In genomic region chr3:60983906-60984305, GRCh38 we compare ENCODE assay signal across 23 cellular contexts.
"Had no signal": no experiment of that assay in that cellular context is flagged by ENCODE, and none has a peak within 500 bp of the region (broad histone marks: within the 10 kb centered on the region; RNA-seq: fewer than 3 reads in every experiment).

No MANE protein-coding gene starts in this region.

- H3K36me3 ChIP-seq: left ventricle myocardium inferior, ovary, right atrium auricular region, tibial nerve, uterus had no signal

- H3K9me3 ChIP-seq: ovary, uterus had no signal

- ATAC-seq: natural killer cell; sciatic nerve; stimulated activated memory B cell treated with anti-CD40 and anti-IgM and Interleukin-4, amounts not matched to agents 10 μg/mL and 1 μg/mL and 100 μg/mL, for 72 hours; stimulated activated naive CD8-positive, alpha-beta T cell treated with anti-CD3 and anti-CD28 coated beads, Interleukin-15, amount 100 ng/mL, for 72 hours had no signal

- H3K4me1 ChIP-seq: right atrium auricular region, tibial nerve, uterus had no signal

- H3K4me3 Mint-ChIP-seq: mesothelial cell of epicardium; natural killer cell; stimulated activated memory B cell treated with anti-CD40 and anti-IgM and Interleukin-4, amounts not matched to agents 10 μg/mL and 1 μg/mL and 100 μg/mL, for 72 hours; stimulated activated naive CD8-positive, alpha-beta T cell treated with anti-CD3 and anti-CD28 coated beads, Interleukin-15, amount 100 ng/mL, for 72 hours; type B pancreatic cell had no signal

- DNase-seq: islet precursor cell; left ventricle myocardium inferior; mesendoderm; naive B cell; natural killer cell; ovary; stimulated activated CD4-positive, alpha-beta T cell treated with anti-CD3 and anti-CD28 coated beads, Interleukin-12 subunit alpha, Interleukin-12 subunit beta, amount 100 ng/mL, for 4 hours; stimulated activated CD4-positive, alpha-beta T cell treated with anti-CD3 and anti-CD28 coated beads, Interleukin-15, amount 100 ng/mL, for 24 hours; stimulated activated CD4-positive, alpha-beta T cell treated with anti-CD3 and anti-CD28 coated beads, Interleukin-4, amount 100 ng/mL, for 4 hours; stimulated activated CD8-positive, alpha-beta memory T cell treated with anti-CD3 and anti-CD28 coated beads, Interleukin-4, amount 100 ng/mL, for 48 hours; stimulated activated naive CD4-positive, alpha-beta T cell treated with Interleukin-2 at 50 U/mL for 16 hours; stimulated activated naive CD8-positive, alpha-beta T cell treated with anti-CD3 and anti-CD28 coated beads, Interleukin-15, amount 100 ng/mL, for 72 hours; substantia nigra; uterus had no signal

- H3K4me1 Mint-ChIP-seq: stimulated activated memory B cell treated with anti-CD40 and anti-IgM and Interleukin-4, amounts not matched to agents 10 μg/mL and 1 μg/mL and 100 μg/mL, for 72 hours had no signal

- H3K27ac Mint-ChIP-seq: mesothelial cell of epicardium; naive B cell; natural killer cell; progenitor cell of endocrine pancreas; stimulated activated memory B cell treated with anti-CD40 and anti-IgM and Interleukin-4, amounts not matched to agents 10 μg/mL and 1 μg/mL and 100 μg/mL, for 72 hours; stimulated activated naive CD8-positive, alpha-beta T cell treated with anti-CD3 and anti-CD28 coated beads, Interleukin-15, amount 100 ng/mL, for 72 hours; type B pancreatic cell had no signal

- H3K36me3 Mint-ChIP-seq: natural killer cell had no signal

- H3K27me3 Mint-ChIP-seq: naive B cell; progenitor cell of endocrine pancreas; stimulated activated memory B cell treated with anti-CD40 and anti-IgM and Interleukin-4, amounts not matched to agents 10 μg/mL and 1 μg/mL and 100 μg/mL, for 72 hours; stimulated activated naive CD8-positive, alpha-beta T cell treated with anti-CD3 and anti-CD28 coated beads, Interleukin-15, amount 100 ng/mL, for 72 hours; type B pancreatic cell had no signal

- H3K4me3 ChIP-seq: left ventricle myocardium inferior, lung, ovary, right atrium auricular region, skin epidermis, tibial nerve, uterus had no signal

- H3K27ac ChIP-seq: left ventricle myocardium inferior, ovary, right atrium auricular region, skin epidermis, tibial nerve, uterus had no signal
